8 cellular contexts compared by ENCODE assay signal in the genomic region with DNA sequence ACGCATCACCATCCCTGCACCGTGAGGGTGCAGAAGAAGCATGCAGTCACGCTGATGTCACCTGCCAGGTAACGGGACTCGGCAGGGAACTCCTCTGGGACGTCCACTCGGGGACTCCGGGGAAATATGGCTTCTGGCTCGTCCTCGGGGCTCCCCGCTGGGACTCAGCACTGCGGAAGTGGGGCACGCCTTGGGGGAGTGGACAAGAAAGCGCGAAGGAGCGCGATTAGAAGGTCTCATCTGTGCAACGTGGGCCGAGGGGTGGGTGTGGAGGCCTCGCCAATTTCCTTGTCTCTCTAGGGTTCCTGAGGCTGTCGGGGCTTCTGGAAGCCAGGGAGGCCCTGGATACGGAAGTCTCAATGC. TPM values are rescaled to one million over a fixed set of nuclear protein-coding genes. Genes with fewer than 3 reads are reported as not detected.
DNase-seq lines count a peak whose midpoint lies in the region; ATAC-seq and TF ChIP-seq lines count a peak whose summit lies in the region.

No MANE protein-coding gene starts in this region.

- DNase-seq in DMS53 (lab: John Stamatoyannopoulos, UW) (peak; percentile 66), DMS53 treated with DMSO at 0.1 percent for 48 hours (lab: John Stamatoyannopoulos, UW; ENCODE audit: unreplicated experiment) (no peak), RKO (ENCODE audit: low spot score) (peak; percentile 74), foreskin fibroblast (peak; percentile 53 to 81), osteocyte (ENCODE audit: extremely low spot score, unreplicated experiment) (peak; percentile 86), uterus (peak; percentile 44 to 46)
- DNase-seq in activated effector memory CD4-positive, alpha-beta T cell treated with Interleukin-2 at 50 U/mL for 16 hours, result peak; percentile 50

- H3K9me3 Mint-ChIP-seq in osteocyte (ENCODE audit: unreplicated experiment), result no peaks in the 10 kb centered on the region

- no peaks in the 10 kb centered on the region for H3K27me3 ChIP-seq in uterus

- H3K4me3 Mint-ChIP-seq in osteocyte (ENCODE audit: unreplicated experiment), result peak overlapping the region; percentile 100

- peak overlapping the region; percentile 91 to 95 for H3K27ac ChIP-seq in uterus

- TF ChIP-seq POLR2A in uterus (IDR thresholded peaks at IDR 0.05), result no peak

- intact Hi-C loops in uterus (cut with DNase I; ENCODE audit: low total_unique reads), result no loop called here

- H3K27me3 Mint-ChIP-seq in osteocyte (ENCODE audit: unreplicated experiment), result no peaks in the 10 kb centered on the region

- H3K4me3 ChIP-seq in foreskin fibroblast (ENCODE audit: low read depth in 1 of 2, low read length in 2 of 2) (peak overlapping the region; percentile 71 to 76), uterus (peak overlapping the region; percentile 96 to 99)

- no peaks in the 10 kb centered on the region for H3K36me3 ChIP-seq in uterus

- peaks cover 48% of the 10 kb centered on the region for H3K4me1 Mint-ChIP-seq in osteocyte (ENCODE audit: unreplicated experiment)

- H3K4me1 ChIP-seq in uterus, result no peaks in the 10 kb centered on the region

- peak overlapping the region; percentile 98 for H3K27ac Mint-ChIP-seq in osteocyte (ENCODE audit: unreplicated experiment)

- H3K36me3 Mint-ChIP-seq in osteocyte (ENCODE audit: unreplicated experiment), result peaks cover 2% of the 10 kb centered on the region

- ATAC-seq in GM18519 (IDR thresholded peaks at IDR 0.05; ENCODE audit: low FRiP score, unreplicated experiment), result no peak

- H3K9me3 ChIP-seq in uterus, result no peaks in the 10 kb centered on the region

- no peak for TF ChIP-seq CTCF in foreskin fibroblast (IDR thresholded peaks at IDR 0.05; ENCODE audit: low read depth, low read length)
- TF ChIP-seq CTCF in osteocyte (IDR thresholded peaks at IDR 0.05), result no peak
- no peak for TF ChIP-seq CTCF in uterus (IDR thresholded peaks at IDR 0.05)

RNA-seq across cellular contexts. Expression of a gene that starts 0.9 kb away (rescaled TPM):
- total RNA-seq in osteocyte, result 16.9 TPM in 2 replicates
- total RNA-seq in uterus, result 10 to 100 TPM in 3 of 4 donors, 1 to 10 TPM in 1; 6.2 to 48.7 (median 17.2) TPM

RNA-seq across cellular contexts. Expression of a gene that starts 1.4 kb away (rescaled TPM):
- 60.9 and 61.3 TPM in 2 replicates for total RNA-seq in osteocyte
- 10 to 100 TPM; 16.5 to 50.0 (median 32.4) TPM for total RNA-seq in uterus
